Comparison of ENCODE assay signal across 8 cellular contexts in genomic region chr2:160494243-160494642, GRCh38. TPM values are rescaled to one million over a fixed set of nuclear protein-coding genes. Genes with fewer than 3 reads are reported as not detected.
DNase-seq lines count a peak whose midpoint lies in the region; ATAC-seq and TF ChIP-seq lines count a peak whose summit lies in the region.

No MANE protein-coding gene starts in this region.

- peaks cover 43% of the 10 kb centered on the region for H3K4me1 Mint-ChIP-seq in activated T-cell treated with anti-CD3 and anti-CD28 coated beads, Interleukin-2, amount 50 U/mL, for 72 hours (ENCODE audit: low read depth)

- H3K36me3 Mint-ChIP-seq in activated T-cell treated with anti-CD3 and anti-CD28 coated beads, Interleukin-2, amount 50 U/mL, for 72 hours (ENCODE audit: insufficient read depth in 2 of 2), result peaks cover 2 to 8% of the 10 kb centered on the region in 2 donors

- no peak overlapping the region for H3K27ac Mint-ChIP-seq in activated T-cell treated with anti-CD3 and anti-CD28 coated beads, Interleukin-2, amount 50 U/mL, for 72 hours

- TF ChIP-seq RAD21 in liver (IDR thresholded peaks at IDR 0.05), result peak in 1 of 2 donors; percentile 17

- no peaks in the 10 kb centered on the region for H3K27me3 Mint-ChIP-seq in activated T-cell treated with anti-CD3 and anti-CD28 coated beads, Interleukin-2, amount 50 U/mL, for 72 hours (ENCODE audit: low read depth)

- WGBS in liver, result 21% methylated on average over 8 of the region's 8 CpGs
- 6 to 13% methylated on average over 8 of the region's 8 CpGs for WGBS in upper lobe of left lung, 2 donors

- TF ChIP-seq POLR2A in upper lobe of left lung (IDR thresholded peaks at IDR 0.05), result no peak

- no peaks in the 10 kb centered on the region for H3K36me3 ChIP-seq in liver (ENCODE audit: control insufficient read depth in 4 of 4, insufficient read depth in 3 of 4, low read depth in 1 of 4, low read length in 3 of 4)
- no peaks in the 10 kb centered on the region for H3K36me3 ChIP-seq in upper lobe of left lung

- DNase-seq in activated T-cell treated with anti-CD3 and anti-CD28 coated beads, Interleukin-2, amount 50 U/mL, for 72 hours, result no peak
- DNase-seq in activated T-cell treated with anti-CD3 and anti-CD28 coated beads for 4 hours (no peak), astrocyte of the cerebellum (ENCODE audit: low read depth) (no peak), upper lobe of left lung (no peak), SKM-1 (lab: John Stamatoyannopoulos, UW; ENCODE audit: unreplicated experiment) (no peak), cerebellum (ENCODE audit: low spot score) (no peak)

- H3K9me3 ChIP-seq in liver (ENCODE audit: control insufficient read depth in 4 of 4, low read length in 3 of 4) (no peaks in the 10 kb centered on the region), upper lobe of left lung (no peaks in the 10 kb centered on the region)

- TF ChIP-seq CTCF in astrocyte of the cerebellum (IDR thresholded peaks at IDR 0.05; ENCODE audit: low read depth, low read length, missing control alignments) (no peak), liver (IDR thresholded peaks at IDR 0.05; ENCODE audit: low read depth, low read length, missing input control) (no peak), upper lobe of left lung (IDR thresholded peaks at IDR 0.05) (no peak)

- H3K4me1 ChIP-seq in liver (ENCODE audit: control insufficient read depth in 4 of 4, insufficient read depth in 4 of 4, low read length in 3 of 4) (peaks cover 4 to 19% (median 10%) of the 10 kb centered on the region in 4 donors), upper lobe of left lung (peaks cover 10 to 23% (median 18%) of the 10 kb centered on the region in 4 donors)

- H3K9me3 Mint-ChIP-seq in activated T-cell treated with anti-CD3 and anti-CD28 coated beads, Interleukin-2, amount 50 U/mL, for 72 hours, result no peaks in the 10 kb centered on the region

- H3K27me3 ChIP-seq in liver (ENCODE audit: control insufficient read depth in 4 of 4, insufficient read depth in 4 of 4, low read length in 3 of 4) (no peaks in the 10 kb centered on the region), upper lobe of left lung (no peaks in the 10 kb centered on the region)

- H3K4me3 Mint-ChIP-seq in activated T-cell treated with anti-CD3 and anti-CD28 coated beads, Interleukin-2, amount 50 U/mL, for 72 hours, result peak overlapping the region; percentile 68 to 91

- no peak for ATAC-seq in activated T-cell treated with anti-CD3 and anti-CD28 coated beads, Interleukin-2, amount 50 U/mL, for 72 hours (replicated peaks in 1 of 2)
- ATAC-seq in upper lobe of left lung (ENCODE audit: low FRiP score in 2 of 2), result peak in 1 of 2 donors; percentile 40
- ATAC-seq in HG02884 (IDR thresholded peaks at IDR 0.05; ENCODE audit: unreplicated experiment), result no peak

- H3K27ac ChIP-seq in liver (ENCODE audit: low read depth in 1 of 2, low read length in 2 of 2), result peak overlapping the region in 1 of 2 donors; percentile 94
- peak overlapping the region; percentile 92 to 97 (median 96) for H3K27ac ChIP-seq in upper lobe of left lung

- no peak for TF ChIP-seq EP300 in upper lobe of left lung (IDR thresholded peaks at IDR 0.05)

- no peak overlapping the region for H3K9ac ChIP-seq in liver (ENCODE audit: low read depth in 1 of 2, low read length in 2 of 2)

- H3K4me3 ChIP-seq in astrocyte of the cerebellum (ENCODE audit: low read depth, low read length) (peak overlapping the region; percentile 85), liver (ENCODE audit: low read depth in 1 of 3, low read length in 3 of 3) (peak overlapping the region; percentile 47 to 99 (median 74)), upper lobe of left lung (peak overlapping the region; percentile 68 to 78 (median 72))

- in situ Hi-C loops in astrocyte of the cerebellum (cut with HindIII; ENCODE audit: low sequenced_read_pairs), result no loop called here

TF ChIP-seq in liver, 16 proteins besides CTCF, POLR2A, EP300 and RAD21:
- no peak for TF ChIP-seq SP1 (IDR thresholded peaks at IDR 0.05)
- no peak for TF ChIP-seq EGR1 (IDR thresholded peaks at IDR 0.05; ENCODE audit: low read depth in 2 of 2)
- TF ChIP-seq FOXA1 (IDR thresholded peaks at IDR 0.05), result no peak
- no peak for TF ChIP-seq ZBTB33 (IDR thresholded peaks at IDR 0.05)
- TF ChIP-seq YY1 (IDR thresholded peaks at IDR 0.05), result no peak
- no peak for TF ChIP-seq HNF4G (IDR thresholded peaks at IDR 0.05)
- TF ChIP-seq JUND (IDR thresholded peaks at IDR 0.05), result no peak
- TF ChIP-seq HNF4A (conservative IDR thresholded peaks at IDR 0.05), result no peak
- no peak for TF ChIP-seq MAX (IDR thresholded peaks at IDR 0.05)
- no peak for TF ChIP-seq NR2F2 (IDR thresholded peaks at IDR 0.05)
- TF ChIP-seq FOXA2 (IDR thresholded peaks at IDR 0.05), result no peak
- TF ChIP-seq ATF3 (IDR thresholded peaks at IDR 0.05), result no peak
- no peak for TF ChIP-seq TAF1 (conservative IDR thresholded peaks at IDR 0.05)
- TF ChIP-seq GABPA (IDR thresholded peaks at IDR 0.05 in 1 of 2, conservative IDR thresholded peaks at IDR 0.05 in 1 of 2), result no peak
- no peak for TF ChIP-seq REST (IDR thresholded peaks at IDR 0.05)

RNA-seq across cellular contexts. Expression of gene RBMS1, which starts 0.6 kb away (rescaled TPM):
- total RNA-seq in activated T-cell treated with anti-CD3 and anti-CD28 coated beads, Interleukin-2, amount 50 U/mL, for 72 hours, result 10 to 100 TPM; 48.4 to 55.1 TPM
- total RNA-seq in liver, result 10 to 100 TPM; 17.1 to 23.5 TPM
- polyA plus RNA-seq in liver, result 10 to 100 TPM in 1 of 2 donors, 1 to 10 TPM in 1; 7.9 to 13.9 TPM
- total RNA-seq in upper lobe of left lung, result 100 to 1,000 TPM in 2 of 6 donors, 10 to 100 TPM in 4; 81.3 to 125 (median 95.4) TPM
- total RNA-seq in cerebellum, result 78.7 TPM
